ENCODE assay signal across 15 cellular contexts in the genomic region with DNA sequence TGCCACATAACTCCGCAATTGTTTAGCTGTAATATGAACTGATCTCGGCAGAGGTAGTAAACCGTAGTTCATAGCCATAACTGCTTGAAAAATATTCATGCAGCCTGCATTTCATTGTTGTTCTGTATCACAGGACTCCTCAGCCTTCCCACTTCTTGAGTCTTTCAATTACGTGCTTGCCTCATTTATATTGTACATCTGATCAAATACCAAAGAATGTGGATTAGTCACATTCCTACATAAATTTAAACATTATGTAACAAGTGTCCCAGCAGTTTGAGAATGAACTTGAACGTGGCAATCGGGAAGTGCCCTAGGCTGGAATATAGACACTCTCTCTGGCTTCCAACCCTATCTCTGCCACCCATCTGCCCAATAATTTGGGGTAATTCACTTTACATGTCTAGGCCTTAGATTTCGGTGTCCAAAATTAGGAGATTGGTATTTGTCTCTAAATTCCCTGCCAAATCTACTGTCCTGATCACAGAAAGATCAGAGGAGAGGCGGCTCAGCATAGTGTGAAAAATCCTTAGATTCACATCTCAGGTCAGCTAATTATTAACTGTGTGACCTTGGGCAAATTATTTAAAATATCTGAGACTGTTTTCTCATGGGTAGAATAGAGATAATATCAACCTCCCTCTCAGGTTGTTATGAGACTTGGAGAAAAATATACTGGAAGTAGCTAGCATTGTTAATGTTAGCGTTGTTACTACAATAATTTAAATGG.
DNase-seq lines count a peak whose midpoint lies in the region; ATAC-seq, FAIRE-seq and TF ChIP-seq lines count a peak whose summit lies in the region.
"Had no signal": no experiment of that assay in that cellular context is flagged by ENCODE, and none has a peak within 500 bp of the region (broad histone marks: within the 10 kb centered on the region; RNA-seq: fewer than 3 reads in every experiment).

No MANE protein-coding gene starts in this region.

- no peaks in the 10 kb centered on the region for H4K20me1 ChIP-seq in neural progenitor cell (ENCODE audit: low read depth)

- no peak overlapping the region for H2AFZ ChIP-seq in neural progenitor cell (replicated peaks)

- H3K27me3 ChIP-seq in neural progenitor cell = no peaks in the 10 kb centered on the region
- H3K27me3 ChIP-seq: MG63 had no signal

- no peak for TF ChIP-seq POLR2A in GM12892 (IDR thresholded peaks at IDR 0.05; ENCODE audit: low read depth, low read length)

- H3K36me3 ChIP-seq in neural progenitor cell = no peaks in the 10 kb centered on the region
- H3K36me3 ChIP-seq: MG63 had no signal

- DNase-seq in ELR (ENCODE audit: low read depth) (peak; percentile 81), RPMI7951 (ENCODE audit: low read depth) (peak; percentile 28), neural progenitor cell (ENCODE audit: low spot score) (no peak), NCI-H2171 treated with DMSO at 0.1 percent for 48 hours (lab: John Stamatoyannopoulos, UW) (no peak), osteocyte (ENCODE audit: extremely low spot score, unreplicated experiment) (no peak), GM12892 (ENCODE audit: insufficient read length) (no peak), left lobe of liver (ENCODE audit: low spot score) (no peak)
- DNase-seq: activated CD8-positive, alpha-beta memory T cell treated with anti-CD3 and anti-CD28 coated beads, Interleukin-2, amount 50 U/mL, for 48 hours; COR-L47; MG63; NCI-H187; NCI-H446 treated with DMSO at 0.1 percent for 48 hours; SHP77 treated with DMSO at 0.1 percent for 48 hours; T-helper 9 cell had no signal

- peaks cover 13% of the 10 kb centered on the region for H3K4me1 ChIP-seq in neural progenitor cell

- ATAC-seq in esophagus mucosa (peak; percentile 85), left lobe of liver (no peak)

- H3K36me3 Mint-ChIP-seq in neural progenitor cell (peaks cover 3% of the 10 kb centered on the region), osteocyte (ENCODE audit: unreplicated experiment) (no peaks in the 10 kb centered on the region)

- no peak overlapping the region for H3K4me2 ChIP-seq in neural progenitor cell

- peaks cover 6% of the 10 kb centered on the region for H3K9me3 Mint-ChIP-seq in neural progenitor cell
- peaks cover 4% of the 10 kb centered on the region for H3K9me3 Mint-ChIP-seq in osteocyte (ENCODE audit: unreplicated experiment)

- H3K4me3 Mint-ChIP-seq in neural progenitor cell (no peak overlapping the region), osteocyte (ENCODE audit: unreplicated experiment) (no peak overlapping the region)

- H3K4me1 Mint-ChIP-seq in neural progenitor cell = peaks cover 24% of the 10 kb centered on the region
- H3K4me1 Mint-ChIP-seq in osteocyte (ENCODE audit: unreplicated experiment) = peaks cover 5% of the 10 kb centered on the region

- peak overlapping the region; percentile 67 for H3K27ac Mint-ChIP-seq in neural progenitor cell
- no peak overlapping the region for H3K27ac Mint-ChIP-seq in osteocyte (ENCODE audit: unreplicated experiment)

- no peaks in the 10 kb centered on the region for H3K27me3 Mint-ChIP-seq in neural progenitor cell (ENCODE audit: insufficient read depth, low read depth)
- H3K27me3 Mint-ChIP-seq in osteocyte (ENCODE audit: unreplicated experiment) = peaks cover 2% of the 10 kb centered on the region

- no peaks in the 10 kb centered on the region for H3F3A ChIP-seq in neural progenitor cell (ENCODE audit: low read depth)

- no peak for FAIRE-seq in GM12892 (lab: Jason Lieb, UNC)

- H3K79me2 ChIP-seq in neural progenitor cell (ENCODE audit: low read depth) = no peaks in the 10 kb centered on the region

- H3K9me3 ChIP-seq in neural progenitor cell (ENCODE audit: low read depth) = no peaks in the 10 kb centered on the region
- H3K9me3 ChIP-seq: MG63 had no signal

- no peak overlapping the region for H3K4me3 ChIP-seq in neural progenitor cell
- H3K4me3 ChIP-seq: MG63 had no signal

- no peak overlapping the region for H3K27ac ChIP-seq in neural progenitor cell

- no peak overlapping the region for H3K9ac ChIP-seq in neural progenitor cell

- TF ChIP-seq CTCF in neural progenitor cell (IDR thresholded peaks at IDR 0.05) (no peak), osteocyte (IDR thresholded peaks at IDR 0.05) (no peak)

Comparison
In these comparisons a context has a peak if more than half of its experiments do, and no peak if none do; other contexts are left out.
1. DNase-seq: peak in ELR (single experiment) and RPMI7951 (single experiment); none in neural progenitor cell (single experiment), NCI-H2171 treated with DMSO at 0.1 percent for 48 hours (single experiment), osteocyte (single experiment), GM12892 (single experiment) and left lobe of liver (single experiment).